Comparison of ENCODE assay signal across 29 cellular contexts in genomic region chr16:11193494-11193893, GRCh38.
"Had no signal": no experiment of that assay in that cellular context is flagged by ENCODE, and none has a peak within 500 bp of the region (broad histone marks: within the 10 kb centered on the region; RNA-seq: fewer than 3 reads in every experiment).

No MANE protein-coding gene starts in this region.

- H3K4me1 Mint-ChIP-seq: activated B cell treated with CpG ODN at 0.5 μM for 24 hours had no signal

- FAIRE-seq: bronchial epithelial cell, frontal cortex, pancreas, small intestine had no signal

- DNase-seq: activated B cell treated with CpG ODN at 0.5 μM for 24 hours; activated CD4-positive, alpha-beta memory T cell treated with anti-CD3 and anti-CD28 coated beads for 36 hours; activated CD4-positive, alpha-beta T cell treated with anti-CD3 and anti-CD28 coated beads for 4 hours; activated effector memory CD4-positive, alpha-beta T cell treated with Interleukin-2 at 50 U/mL for 16 hours; activated naive CD4-positive, alpha-beta T cell treated with Interleukin-2 at 50 U/mL for 16 hours; activated T-cell treated with anti-CD3 and anti-CD28 coated beads, Interleukin-2, amount 50 U/mL, for 4 hours; anterior cingulate cortex; dermis blood vessel endothelial cell; effector CD4-positive, alpha-beta T cell; kidney glomerular epithelial cell; left lung; lower lobe of right lung; mesenchymal stem cell; mucosa of descending colon; nephron progenitor cell; pancreas; retina; sigmoid colon; small intestine; stimulated activated CD4-positive, alpha-beta T cell treated with anti-CD3 and anti-CD28 coated beads, Interleukin-4, amount 100 ng/mL, for 24 hours; stimulated activated naive CD4-positive, alpha-beta T cell; T-cell; testis; transverse colon had no signal

- H3K27me3 Mint-ChIP-seq: activated B cell treated with CpG ODN at 0.5 μM for 24 hours; activated CD4-positive, alpha-beta memory T cell treated with anti-CD3 and anti-CD28 coated beads for 36 hours; activated naive CD8-positive, alpha-beta T cell; T-cell had no signal

- H3K9me3 Mint-ChIP-seq: activated B cell treated with CpG ODN at 0.5 μM for 24 hours; activated CD4-positive, alpha-beta memory T cell treated with anti-CD3 and anti-CD28 coated beads for 36 hours; activated T-cell treated with anti-CD3 and anti-CD28 coated beads, Interleukin-2, amount 50 U/mL, for 4 hours; central memory CD8-positive, alpha-beta T cell; nephron progenitor cell; T-cell had no signal

- H3K36me3 Mint-ChIP-seq: activated CD4-positive, alpha-beta memory T cell treated with anti-CD3 and anti-CD28 coated beads for 36 hours; activated naive CD8-positive, alpha-beta T cell had no signal

- H3K36me3 ChIP-seq: left lung, lower lobe of right lung, pancreas, prostate gland, sigmoid colon, transverse colon had no signal

- H3K4me3 ChIP-seq: left lung, lower lobe of right lung, mucosa of descending colon, pancreas, prostate gland, sigmoid colon, testis, transverse colon had no signal

- H3K4me1 ChIP-seq: lower lobe of right lung, pancreas, prostate gland, sigmoid colon, testis had no signal

- H3K27me3 ChIP-seq: left lung, pancreas, sigmoid colon, testis, transverse colon had no signal

- ATAC-seq: activated T-cell treated with anti-CD3 and anti-CD28 coated beads, Interleukin-2, amount 50 U/mL, for 4 hours; left lung; lower lobe of right lung; mucosa of descending colon; pancreas; T-cell had no signal

- H3K4me3 Mint-ChIP-seq: activated B cell treated with CpG ODN at 0.5 μM for 24 hours; activated CD4-positive, alpha-beta memory T cell treated with anti-CD3 and anti-CD28 coated beads for 36 hours; activated naive CD8-positive, alpha-beta T cell; activated T-cell treated with anti-CD3 and anti-CD28 coated beads, Interleukin-2, amount 50 U/mL, for 4 hours; central memory CD8-positive, alpha-beta T cell; nephron progenitor cell; T-cell had no signal

- H3K27ac ChIP-seq: left lung, lower lobe of right lung, pancreas, prostate gland, sigmoid colon, testis, transverse colon had no signal

- H3K27ac Mint-ChIP-seq: activated B cell treated with CpG ODN at 0.5 μM for 24 hours; activated CD4-positive, alpha-beta memory T cell treated with anti-CD3 and anti-CD28 coated beads for 36 hours; activated naive CD8-positive, alpha-beta T cell; nephron progenitor cell; T-cell had no signal

- H3K9me3 ChIP-seq: left lung, lower lobe of right lung, mucosa of descending colon, pancreas, prostate gland, sigmoid colon, testis, transverse colon had no signal
